In genomic region chr18:63963610-63964256, GRCh38 we compare ENCODE assay signal across 8 cellular contexts. TPM values are rescaled to one million over a fixed set of nuclear protein-coding genes. Genes with fewer than 3 reads are reported as not detected.
DNase-seq lines count a peak whose midpoint lies in the region; TF ChIP-seq lines count a peak whose summit lies in the region.

No MANE protein-coding gene starts in this region.

- TF ChIP-seq POLR2A in NB4 (IDR thresholded peaks at IDR 0.05; ENCODE audit: extremely low read depth, insufficient read length): no peak
- no peak for TF ChIP-seq POLR2A in vagina (IDR thresholded peaks at IDR 0.05)

- H3K4me1 Mint-ChIP-seq in HFFc6 (ENCODE audit: low read depth): peaks cover 28% of the 10 kb centered on the region

- intact Hi-C loops in dorsolateral prefrontal cortex (cut with DNase I) (no loop called here), vagina (cut with DNase I) (no loop called here)

- H3K4me1 ChIP-seq in vagina: no peaks in the 10 kb centered on the region

- H3K27ac Mint-ChIP-seq in HFFc6: no peak overlapping the region; the same call in 1 of the 2 replicates

- H3K4me3 ChIP-seq in NB4 (ENCODE audit: low read depth, low read length): no peak overlapping the region
- no peak overlapping the region for H3K4me3 ChIP-seq in dorsolateral prefrontal cortex
- H3K4me3 ChIP-seq in vagina: no peak overlapping the region

- TF ChIP-seq CTCF in HFFc6 (IDR thresholded peaks at IDR 0.05) (peak; percentile 84), NB4 (IDR thresholded peaks at IDR 0.05; ENCODE audit: low read depth, low read length) (peak; percentile 94), dorsolateral prefrontal cortex (IDR thresholded peaks at IDR 0.05 in 54 of 56, conservative IDR thresholded peaks at IDR 0.05 in 2 of 56; ENCODE audit: low read depth in 1 of 56, partially characterized antibody in 56 of 56) (peak; percentile 32 to 86 (median 75)), vagina (IDR thresholded peaks at IDR 0.05) (peak; percentile 17 to 71 (median 48))

- no peaks in the 10 kb centered on the region for H3K36me3 ChIP-seq in vagina

- no peaks in the 10 kb centered on the region for H3K9me3 Mint-ChIP-seq in HFFc6

- H3K27ac ChIP-seq in dorsolateral prefrontal cortex (no peak overlapping the region), vagina (no peak overlapping the region)

- H3K9me3 ChIP-seq in vagina: no peaks in the 10 kb centered on the region

- H3K4me3 Mint-ChIP-seq in HFFc6: no peak overlapping the region

- no peaks in the 10 kb centered on the region for H3K36me3 Mint-ChIP-seq in HFFc6 (ENCODE audit: low read depth)

- peak; percentile 21 for DNase-seq in stimulated activated CD4-positive, alpha-beta T cell treated with anti-CD3 and anti-CD28 coated beads, Interleukin-12 subunit alpha, Interleukin-12 subunit beta, amount 100 ng/mL, for 4 hours
- no peak for DNase-seq in stimulated activated CD4-positive, alpha-beta T cell treated with anti-CD3 and anti-CD28 coated beads, Interleukin-2, amount 100 ng/mL, for 48 hours
- DNase-seq in HFFc6 (peak; percentile 63), NB4 (ENCODE audit: low read depth) (peak; percentile 74), T-helper 2 cell (peak in 3 of 5 experiments; percentile 24 to 69 (median 34)), dorsolateral prefrontal cortex (peak in 4 of 10 donors; percentile 7 to 49 (median 32)), midbrain (lab: John Stamatoyannopoulos, UW) (peak; percentile 46), vagina (ENCODE audit: extremely low spot score in 2 of 2) (no peak)

- H3K27me3 ChIP-seq in dorsolateral prefrontal cortex: no peaks in the 10 kb centered on the region
- H3K27me3 ChIP-seq in vagina: no peaks in the 10 kb centered on the region

- H3K27me3 Mint-ChIP-seq in HFFc6 (ENCODE audit: insufficient read depth): peaks cover 6% of the 10 kb centered on the region

RNA-seq across cellular contexts. Expression of gene SERPINB8, which starts 6.1 kb away (rescaled TPM):
- total RNA-seq in HFFc6 (2021; fragmentation: NEBNext Ultra II Directional; extraction: Animal tissue kit (Norgen Biotek cat#: 25700)): 10 to 100 TPM; 32.6 to 42.9 (median 36.9) TPM
- total RNA-seq in dorsolateral prefrontal cortex (10 to 100 TPM in 6 of 120 experiments, 1 to 10 TPM in 114; 1.8 to 12.8 (median 5.7) TPM), vagina (18.7 TPM)

RNA-seq across cellular contexts. Expression of gene HMSD, which starts 14.6 kb away (rescaled TPM):
- under 1 TPM in 2 of 6 experiments, not detected in 4; 0.21 to 0.38 TPM for total RNA-seq in HFFc6 (2021; fragmentation: NEBNext Ultra II Directional; extraction: Animal tissue kit (Norgen Biotek cat#: 25700))
- 10 to 100 TPM in 7 of 120 experiments, 1 to 10 TPM in 94, under 1 TPM in 17, not detected in 2; 0.28 to 19.8 (median 3.0) TPM for total RNA-seq in dorsolateral prefrontal cortex
- not detected for total RNA-seq in vagina

RNA-seq across cellular contexts. Expression of gene SERPINB10, which starts 56.0 kb away (rescaled TPM):
- 1 to 10 TPM; 1.3 to 5.0 (median 1.8) TPM for total RNA-seq in HFFc6 (2021; fragmentation: NEBNext Ultra II Directional; extraction: Animal tissue kit (Norgen Biotek cat#: 25700))
- total RNA-seq in dorsolateral prefrontal cortex (1 to 10 TPM in 1 of 120 experiments, under 1 TPM in 4, not detected in 115; 0.26 to 1.6 (median 0.63) TPM), vagina (0.98 TPM)

Comparison
In these comparisons a context has a peak if more than half of its experiments do, and no peak if none do; other contexts are left out.
1. DNase-seq: peak in stimulated activated CD4-positive, alpha-beta T cell treated with anti-CD3 and anti-CD28 coated beads, Interleukin-12 subunit alpha, Interleukin-12 subunit beta, amount 100 ng/mL, for 4 hours (single experiment), HFFc6 (single experiment), NB4 (single experiment), T-helper 2 cell (3 of 5) and midbrain (single experiment); none in stimulated activated CD4-positive, alpha-beta T cell treated with anti-CD3 and anti-CD28 coated beads, Interleukin-2, amount 100 ng/mL, for 48 hours (0 of 2) and vagina (0 of 2).
2. Peak in every context shown above with its lines, with median percentiles within 50 percentile points of each other: CTCF ChIP-seq.